1 cellular context compared by ENCODE assay signal in genomic region chr6:134199848-134200606, GRCh38.
TF ChIP-seq lines count a peak whose summit lies in the region.

No MANE protein-coding gene starts in this region.

TF ChIP-seq in WTC11, 78 proteins besides CTCF, POLR2A, EP300 and RAD21 (continued from another document):
- TF ChIP-seq ATF2 (CRISPR knock-in tag; IDR thresholded peaks at IDR 0.05; ENCODE audit: borderline replicate concordance, low read depth) (no peak), GABPB1 (CRISPR knock-in tag; IDR thresholded peaks at IDR 0.05) (peak; percentile 74)
